21 cellular contexts compared by ENCODE assay signal in the genomic region with DNA sequence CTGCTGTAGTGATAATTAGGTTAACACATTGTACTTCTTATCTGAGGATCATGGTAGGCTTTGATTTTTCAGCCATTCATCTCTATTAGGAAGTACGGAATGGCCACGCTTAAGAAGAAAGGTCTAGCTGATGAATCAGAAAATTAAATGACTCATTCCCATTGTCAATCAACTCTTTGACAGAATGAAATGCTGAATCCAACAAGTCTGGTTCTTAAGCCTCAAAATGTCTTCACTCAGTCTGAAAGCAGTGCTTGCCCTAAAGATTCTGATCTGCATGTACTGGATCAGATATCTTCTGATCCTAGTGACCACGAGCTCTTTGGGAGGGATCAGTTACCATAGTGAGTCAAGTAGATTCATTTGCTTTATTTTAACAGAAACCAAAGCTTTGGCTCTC. TPM values are rescaled to one million over a fixed set of nuclear protein-coding genes. Genes with fewer than 3 reads are reported as not detected.
DNase-seq lines count a peak whose midpoint lies in the region; ATAC-seq and TF ChIP-seq lines count a peak whose summit lies in the region.
"Had no signal": no experiment of that assay in that cellular context is flagged by ENCODE, and none has a peak within 500 bp of the region (broad histone marks: within the 10 kb centered on the region; RNA-seq: fewer than 3 reads in every experiment).

No MANE protein-coding gene starts in this region.

- H3K27me3 Mint-ChIP-seq in activated CD4-positive, alpha-beta T cell treated with anti-CD3 and anti-CD28 coated beads for 36 hours = peaks cover 56% of the 10 kb centered on the region
- peaks cover 82% of the 10 kb centered on the region for H3K27me3 Mint-ChIP-seq in type B pancreatic cell

- CTCF ChIA-PET in activated CD4-positive, alpha-beta T cell treated with anti-CD3 and anti-CD28 coated beads for 36 hours (lab: Charles Lee) = interaction anchor here (0.5 to 1.0 kb wide), 3 partner anchors 33 to 164 kb away, joined by 3 to 6 read pairs (median 3); no protein-coding TSS in a partner anchor

- peak; percentile 25 for ATAC-seq in activated CD4-positive, alpha-beta T cell treated with anti-CD3 and anti-CD28 coated beads for 36 hours
- ATAC-seq in left lung (peak; percentile 17), HG02973 (IDR thresholded peaks at IDR 0.05; ENCODE audit: unreplicated experiment) (no peak), aorta (ENCODE audit: low FRiP score) (no peak)

- H3K36me3 ChIP-seq in left lung (no peaks in the 10 kb centered on the region), subcutaneous abdominal adipose tissue (ENCODE audit: control insufficient read depth in 5 of 5, insufficient read depth in 5 of 5, low read length in 5 of 5) (no peaks in the 10 kb centered on the region), aorta (ENCODE audit: control insufficient read depth in 1 of 2, insufficient read depth in 2 of 2, low read length in 1 of 2) (no peaks in the 10 kb centered on the region)
- H3K36me3 ChIP-seq: BE2C, sigmoid colon, thoracic aorta had no signal

- no peak for DNase-seq in activated CD4-positive, alpha-beta T cell treated with anti-CD3 and anti-CD28 coated beads for 36 hours
- DNase-seq in activated CD4-positive, alpha-beta T cell treated with anti-CD3 and anti-CD28 coated beads, Interleukin-2, amount 50 U/mL, for 4 hours = no peak
- DNase-seq in caudate nucleus (lab: John Stamatoyannopoulos, UW) = no peak
- DNase-seq in left lung = no peak
- DNase-seq in type B pancreatic cell (ENCODE audit: extremely low spot score, unreplicated experiment) = no peak
- DNase-seq in aorta = no peak
- DNase-seq: activated CD4-positive, alpha-beta T cell treated with anti-CD3 and anti-CD28 coated beads for 1 hour; activated CD8-positive, alpha-beta memory T cell treated with anti-CD3 and anti-CD28 coated beads, Interleukin-2, amount 50 U/mL, for 48 hours; activated naive CD4-positive, alpha-beta T cell treated with anti-CD3 and anti-CD28 coated beads, Interleukin-2, amount 10 ng/mL, durations not matched to agents 7 days and 5 days; BE2C; GF-D8; mesenchymal stem cell; NCI-H187; nucleus accumbens; sigmoid colon; stimulated activated CD4-positive, alpha-beta T cell treated with anti-CD3 and anti-CD28 coated beads, Interleukin-4, amount 100 ng/mL, for 24 hours; stimulated activated CD8-positive, alpha-beta memory T cell treated with anti-CD3 and anti-CD28 coated beads, Interleukin-4, amount 100 ng/mL, for 48 hours had no signal

- POLR2A ChIA-PET in activated CD4-positive, alpha-beta T cell treated with anti-CD3 and anti-CD28 coated beads for 36 hours (lab: Charles Lee) = no interaction called here

- H3K36me3 Mint-ChIP-seq in activated CD4-positive, alpha-beta T cell treated with anti-CD3 and anti-CD28 coated beads for 36 hours (ENCODE audit: low read depth) = no peaks in the 10 kb centered on the region
- no peaks in the 10 kb centered on the region for H3K36me3 Mint-ChIP-seq in type B pancreatic cell
- H3K36me3 Mint-ChIP-seq: activated naive CD4-positive, alpha-beta T cell treated with anti-CD3 and anti-CD28 coated beads, Interleukin-2, amount 10 ng/mL, durations not matched to agents 7 days and 5 days had no signal

- WGBS in aorta, 2 donors = 85 to 89% methylated on average over 3 of the region's 3 CpGs

- peaks cover 39% of the 10 kb centered on the region for H3K4me1 Mint-ChIP-seq in activated CD4-positive, alpha-beta T cell treated with anti-CD3 and anti-CD28 coated beads for 36 hours
- H3K4me1 Mint-ChIP-seq in type B pancreatic cell (ENCODE audit: unreplicated experiment) = peaks cover 7% of the 10 kb centered on the region

- intact Hi-C loops in activated CD4-positive, alpha-beta T cell treated with anti-CD3 and anti-CD28 coated beads for 36 hours (cut with DNase I, micrococcal nuclease) = no loop called here
- intact Hi-C loops in left lung (cut with DNase I) = no loop called here
- intact Hi-C loops in aorta (cut with DNase I) = loop anchor here in 1 of 2 donors (10.0 kb wide), 3 partner anchors 127 to 217 kb away; no protein-coding TSS in a partner anchor

- H3K9me3 Mint-ChIP-seq in activated CD4-positive, alpha-beta T cell treated with anti-CD3 and anti-CD28 coated beads for 36 hours (ENCODE audit: low read depth) = no peaks in the 10 kb centered on the region
- no peaks in the 10 kb centered on the region for H3K9me3 Mint-ChIP-seq in type B pancreatic cell
- H3K9me3 Mint-ChIP-seq: activated naive CD4-positive, alpha-beta T cell treated with anti-CD3 and anti-CD28 coated beads, Interleukin-2, amount 10 ng/mL, durations not matched to agents 7 days and 5 days had no signal

- H3K27me3 ChIP-seq in left lung (peaks cover 0 to 52% of the 10 kb centered on the region in 2 donors), subcutaneous abdominal adipose tissue (ENCODE audit: control insufficient read depth in 5 of 5, insufficient read depth in 4 of 5, low read length in 5 of 5) (peaks cover 0 to 3% (median 0%) of the 10 kb centered on the region in 5 donors), aorta (ENCODE audit: control insufficient read depth in 1 of 2, insufficient read depth in 2 of 2, low read length in 1 of 2) (no peaks in the 10 kb centered on the region)
- H3K27me3 ChIP-seq: sigmoid colon had no signal

- H3K4me1 ChIP-seq in left lung = peaks cover 0 to 13% of the 10 kb centered on the region in 2 donors
- peaks cover 2 to 25% (median 15%) of the 10 kb centered on the region in 5 donors for H3K4me1 ChIP-seq in subcutaneous abdominal adipose tissue (ENCODE audit: control insufficient read depth in 5 of 5, insufficient read depth in 5 of 5, low read length in 5 of 5)
- H3K4me1 ChIP-seq in aorta (ENCODE audit: control insufficient read depth in 1 of 2, insufficient read depth in 2 of 2, low read length in 2 of 2) = no peaks in the 10 kb centered on the region
- H3K4me1 ChIP-seq: BE2C had no signal

- no peak overlapping the region for H3K4me3 Mint-ChIP-seq in activated CD4-positive, alpha-beta T cell treated with anti-CD3 and anti-CD28 coated beads for 36 hours
- H3K4me3 Mint-ChIP-seq in type B pancreatic cell = no peak overlapping the region
- H3K4me3 Mint-ChIP-seq: activated naive CD4-positive, alpha-beta T cell treated with anti-CD3 and anti-CD28 coated beads, Interleukin-2, amount 10 ng/mL, durations not matched to agents 7 days and 5 days had no signal

- no peak overlapping the region for H3K27ac Mint-ChIP-seq in activated CD4-positive, alpha-beta T cell treated with anti-CD3 and anti-CD28 coated beads for 36 hours
- H3K27ac Mint-ChIP-seq in type B pancreatic cell = no peak overlapping the region
- H3K27ac Mint-ChIP-seq: activated naive CD4-positive, alpha-beta T cell treated with anti-CD3 and anti-CD28 coated beads, Interleukin-2, amount 10 ng/mL, durations not matched to agents 7 days and 5 days had no signal

- H3K4me3 ChIP-seq in left lung (no peak overlapping the region), subcutaneous abdominal adipose tissue (ENCODE audit: low read depth in 1 of 5, low read length in 5 of 5) (no peak overlapping the region), aorta (ENCODE audit: low read length in 2 of 2) (no peak overlapping the region)
- H3K4me3 ChIP-seq: sigmoid colon, thoracic aorta had no signal

- H3K27ac ChIP-seq in caudate nucleus (ENCODE audit: low read depth, low read length) = peak overlapping the region; percentile 69
- peak overlapping the region; percentile 27 to 64 for H3K27ac ChIP-seq in left lung
- H3K27ac ChIP-seq in subcutaneous abdominal adipose tissue (ENCODE audit: low read depth, low read length) = peak overlapping the region; percentile 19
- no peak overlapping the region for H3K27ac ChIP-seq in aorta (ENCODE audit: low read depth in 1 of 2, low read length in 2 of 2)
- H3K27ac ChIP-seq: 22Rv1, thoracic aorta had no signal

- H3K9ac ChIP-seq in subcutaneous abdominal adipose tissue (ENCODE audit: low read length in 5 of 5) = no peak overlapping the region

- TF ChIP-seq CTCF in left lung (IDR thresholded peaks at IDR 0.05) = no peak
- no peak for TF ChIP-seq CTCF in type B pancreatic cell (conservative IDR thresholded peaks at IDR 0.05)

- no peaks in the 10 kb centered on the region for H3K9me3 ChIP-seq in left lung
- no peaks in the 10 kb centered on the region for H3K9me3 ChIP-seq in subcutaneous abdominal adipose tissue (ENCODE audit: control insufficient read depth in 5 of 5, low read length in 5 of 5)
- no peaks in the 10 kb centered on the region for H3K9me3 ChIP-seq in aorta (ENCODE audit: control insufficient read depth, low read length)
- H3K9me3 ChIP-seq: BE2C, sigmoid colon, thoracic aorta had no signal

RNA-seq across cellular contexts. Expression of gene CELF2, which starts 5.7 kb away (rescaled TPM):
- 100 to 1,000 TPM; 102 to 119 TPM for total RNA-seq in activated CD4-positive, alpha-beta T cell treated with anti-CD3 and anti-CD28 coated beads for 36 hours
- total RNA-seq in left lung (100 to 1,000 TPM in 1 of 2 donors, 10 to 100 TPM in 1; 89.5 to 107 TPM), type B pancreatic cell (ENCODE audit: low replicate concordance) (11.6 and 14.4 TPM in 2 replicates), aorta (10 to 100 TPM; 52.6 to 55.4 TPM)
- 10 to 100 TPM; 10.9 to 20.3 TPM for polyA plus RNA-seq in aorta

Comparison
In these comparisons a context has a peak if more than half of its experiments do, and no peak if none do; other contexts are left out.
1. ATAC-seq: peak in activated CD4-positive, alpha-beta T cell treated with anti-CD3 and anti-CD28 coated beads for 36 hours (single experiment) and left lung (single experiment); none in HG02973 (single experiment) and aorta (single experiment).
2. H3K27ac ChIP-seq: peak in caudate nucleus (single experiment), left lung (2 of 2) and subcutaneous abdominal adipose tissue (single experiment); none in aorta (0 of 2).